ENCODE assay signal across 8 cellular contexts in genomic region chr11:10351768-10352641, GRCh38. TPM values are rescaled to one million over a fixed set of nuclear protein-coding genes. Genes with fewer than 3 reads are reported as not detected.
DNase-seq lines count a peak whose midpoint lies in the region; ATAC-seq and TF ChIP-seq lines count a peak whose summit lies in the region.

No MANE protein-coding gene starts in this region.

- peak overlapping the region; percentile 55 for H3K4me3 Mint-ChIP-seq in WTC11
- no peak overlapping the region for H3K4me3 Mint-ChIP-seq in immature natural killer cell

- peaks cover 9% of the 10 kb centered on the region for H3K4me1 ChIP-seq in right cardiac atrium (ENCODE audit: control insufficient read depth, insufficient read depth, low read length)
- H3K4me1 ChIP-seq in skeletal muscle tissue (ENCODE audit: control insufficient read depth in 3 of 3, insufficient read depth in 3 of 3, low read length in 3 of 3), result peaks cover 13 to 29% (median 17%) of the 10 kb centered on the region in 3 donors

- no peaks in the 10 kb centered on the region for H3K36me3 ChIP-seq in skeletal muscle tissue (ENCODE audit: control insufficient read depth in 3 of 3, insufficient read depth in 3 of 3, low read length in 3 of 3)

- WGBS in right cardiac atrium, result 37% methylated on average over 20 of the region's 20 CpGs

- CTCF ChIA-PET in HEK293T (lab: Yijun Ruan, JAX) (interaction anchor here (2.6 kb wide), 1 partner anchor 14 kb away, joined by 10 read pairs; no protein-coding TSS in a partner anchor), WTC11 (lab: Charles Lee) (interaction anchor here (0.7 to 3.2 kb wide), 7 partner anchors 15 to 585 kb away, joined by 3 to 42 read pairs (median 5); partner anchors contain the start of genes ADM and RNF141)

- peaks cover 16% of the 10 kb centered on the region for H3K9me3 Mint-ChIP-seq in WTC11
- H3K9me3 Mint-ChIP-seq in immature natural killer cell, result no peaks in the 10 kb centered on the region

- H3K4me3 ChIP-seq in right cardiac atrium (ENCODE audit: low read length), result no peak overlapping the region
- H3K4me3 ChIP-seq in skeletal muscle tissue (ENCODE audit: low read length in 3 of 3), result peak overlapping the region in 2 of 3 donors; percentile 11 to 57

- H3K9ac ChIP-seq in skeletal muscle tissue (ENCODE audit: low read depth in 1 of 3, low read length in 3 of 3), result peak overlapping the region in 1 of 3 donors; percentile 40

- POLR2A ChIA-PET in HEK293T (lab: Yijun Ruan, JAX), result interaction anchor here (0.8 to 1.8 kb wide), 3 partner anchors 14 to 48 kb away, joined by 3 to 9 read pairs (median 3); partner anchors contain the start of gene ADM
- POLR2A ChIA-PET in WTC11 (lab: Charles Lee), result interaction anchor here (1.8 to 3.1 kb wide), 3 partner anchors 15 to 47 kb away, joined by 9 to 37 read pairs (median 15); partner anchors contain the start of gene ADM

- H3K36me3 Mint-ChIP-seq in WTC11, result peaks cover 16% of the 10 kb centered on the region
- no peaks in the 10 kb centered on the region for H3K36me3 Mint-ChIP-seq in immature natural killer cell

- H3K27ac ChIP-seq in right cardiac atrium (ENCODE audit: low read length) (peak overlapping the region; percentile 82), skeletal muscle tissue (ENCODE audit: low read depth, low read length) (peak overlapping the region; percentile 41)

- H3K4me1 Mint-ChIP-seq in WTC11 (peaks cover 68% of the 10 kb centered on the region), immature natural killer cell (no peaks in the 10 kb centered on the region)

- intact Hi-C loops in right cardiac atrium (cut with DNase I), result no loop called here

- ATAC-seq in WTC11, result peak; percentile 89
- peak; percentile 94 to 96 for ATAC-seq in right cardiac atrium
- no peak for ATAC-seq in GM19324 (IDR thresholded peaks at IDR 0.05; ENCODE audit: low FRiP score, unreplicated experiment)

- TF ChIP-seq CTCF in WTC11 (IDR thresholded peaks at IDR 0.05), result no peak

- H3K27me3 ChIP-seq in right cardiac atrium (ENCODE audit: control insufficient read depth, insufficient read depth) (no peaks in the 10 kb centered on the region), skeletal muscle tissue (ENCODE audit: control insufficient read depth in 3 of 3, insufficient read depth in 3 of 3, low read length in 3 of 3) (no peaks in the 10 kb centered on the region)

- DNase-seq in HEK293T (ENCODE audit: extremely low spot score) (peak; percentile 26), WTC11 (ENCODE audit: low spot score) (peak; percentile 84), right cardiac atrium (peak; percentile 74 to 82 (median 75)), immature natural killer cell (no peak), GM19238 (ENCODE audit: insufficient read length, low spot score) (no peak)
- no peak for DNase-seq in central memory CD4-positive, alpha-beta T cell

- no peaks in the 10 kb centered on the region; the same call in 1 of the 2 replicates for H3K27me3 Mint-ChIP-seq in WTC11 (ENCODE audit: low read depth)
- H3K27me3 Mint-ChIP-seq in immature natural killer cell (ENCODE audit: low read depth in 3 of 3), result peaks cover 0 to 7% (median 3%) of the 10 kb centered on the region in 3 donors

- H3K27ac Mint-ChIP-seq in WTC11, result peak overlapping the region; percentile 100
- no peak overlapping the region for H3K27ac Mint-ChIP-seq in immature natural killer cell

- H3K9me3 ChIP-seq in right cardiac atrium (ENCODE audit: control insufficient read depth, low read length) (no peaks in the 10 kb centered on the region), skeletal muscle tissue (ENCODE audit: control insufficient read depth in 3 of 3, low read length in 3 of 3) (no peaks in the 10 kb centered on the region)

TF ChIP-seq in HEK293T, 16 proteins besides CTCF, POLR2A, EP300 and RAD21:
- TF ChIP-seq L3MBTL2 (conservative IDR thresholded peaks at IDR 0.05) (no peak; the same call in 1 of the 2 replicates), NFRKB (IDR thresholded peaks at IDR 0.05) (no peak)

TF ChIP-seq in WTC11, 78 proteins besides CTCF, POLR2A, EP300 and RAD21 (continues in another document):
- TF ChIP-seq FOXP1 (CRISPR knock-in tag; IDR thresholded peaks at IDR 0.05; ENCODE audit: borderline replicate concordance), result peak; percentile 69; the same call in 1 of the 2 replicates
- TF ChIP-seq, protein P1, sequence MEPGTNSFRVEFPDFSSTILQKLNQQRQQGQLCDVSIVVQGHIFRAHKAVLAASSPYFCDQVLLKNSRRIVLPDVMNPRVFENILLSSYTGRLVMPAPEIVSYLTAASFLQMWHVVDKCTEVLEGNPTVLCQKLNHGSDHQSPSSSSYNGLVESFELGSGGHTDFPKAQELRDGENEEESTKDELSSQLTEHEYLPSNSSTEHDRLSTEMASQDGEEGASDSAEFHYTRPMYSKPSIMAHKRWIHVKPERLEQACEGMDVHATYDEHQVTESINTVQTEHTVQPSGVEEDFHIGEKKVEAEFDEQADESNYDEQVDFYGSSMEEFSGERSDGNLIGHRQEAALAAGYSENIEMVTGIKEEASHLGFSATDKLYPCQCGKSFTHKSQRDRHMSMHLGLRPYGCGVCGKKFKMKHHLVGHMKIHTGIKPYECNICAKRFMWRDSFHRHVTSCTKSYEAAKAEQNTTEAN (CRISPR knock-in tag; IDR thresholded peaks at IDR 0.05), result peak; percentile 68; the same call in 1 of the 2 replicates
- TF ChIP-seq, protein P2, sequence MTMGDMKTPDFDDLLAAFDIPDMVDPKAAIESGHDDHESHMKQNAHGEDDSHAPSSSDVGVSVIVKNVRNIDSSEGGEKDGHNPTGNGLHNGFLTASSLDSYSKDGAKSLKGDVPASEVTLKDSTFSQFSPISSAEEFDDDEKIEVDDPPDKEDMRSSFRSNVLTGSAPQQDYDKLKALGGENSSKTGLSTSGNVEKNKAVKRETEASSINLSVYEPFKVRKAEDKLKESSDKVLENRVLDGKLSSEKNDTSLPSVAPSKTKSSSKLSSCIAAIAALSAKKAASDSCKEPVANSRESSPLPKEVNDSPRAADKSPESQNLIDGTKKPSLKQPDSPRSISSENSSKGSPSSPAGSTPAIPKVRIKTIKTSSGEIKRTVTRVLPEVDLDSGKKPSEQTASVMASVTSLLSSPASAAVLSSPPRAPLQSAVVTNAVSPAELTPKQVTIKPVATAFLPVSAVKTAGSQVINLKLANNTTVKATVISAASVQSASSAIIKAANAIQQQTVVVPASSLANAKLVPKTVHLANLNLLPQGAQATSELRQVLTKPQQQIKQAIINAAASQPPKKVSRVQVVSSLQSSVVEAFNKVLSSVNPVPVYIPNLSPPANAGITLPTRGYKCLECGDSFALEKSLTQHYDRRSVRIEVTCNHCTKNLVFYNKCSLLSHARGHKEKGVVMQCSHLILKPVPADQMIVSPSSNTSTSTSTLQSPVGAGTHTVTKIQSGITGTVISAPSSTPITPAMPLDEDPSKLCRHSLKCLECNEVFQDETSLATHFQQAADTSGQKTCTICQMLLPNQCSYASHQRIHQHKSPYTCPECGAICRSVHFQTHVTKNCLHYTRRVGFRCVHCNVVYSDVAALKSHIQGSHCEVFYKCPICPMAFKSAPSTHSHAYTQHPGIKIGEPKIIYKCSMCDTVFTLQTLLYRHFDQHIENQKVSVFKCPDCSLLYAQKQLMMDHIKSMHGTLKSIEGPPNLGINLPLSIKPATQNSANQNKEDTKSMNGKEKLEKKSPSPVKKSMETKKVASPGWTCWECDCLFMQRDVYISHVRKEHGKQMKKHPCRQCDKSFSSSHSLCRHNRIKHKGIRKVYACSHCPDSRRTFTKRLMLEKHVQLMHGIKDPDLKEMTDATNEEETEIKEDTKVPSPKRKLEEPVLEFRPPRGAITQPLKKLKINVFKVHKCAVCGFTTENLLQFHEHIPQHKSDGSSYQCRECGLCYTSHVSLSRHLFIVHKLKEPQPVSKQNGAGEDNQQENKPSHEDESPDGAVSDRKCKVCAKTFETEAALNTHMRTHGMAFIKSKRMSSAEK (CRISPR knock-in tag; IDR thresholded peaks at IDR 0.05; ENCODE audit: borderline replicate concordance), result 0 out of 2 replicates have a peak, but pooled peaks have one; percentile 42
- 0 out of 2 replicates have a peak, but pooled peaks have one; percentile 51 for TF ChIP-seq NFE2L1 (CRISPR knock-in tag; IDR thresholded peaks at IDR 0.05)
- peak; percentile 61; the same call in 1 of the 2 replicates for TF ChIP-seq ZSCAN18 (CRISPR knock-in tag; IDR thresholded peaks at IDR 0.05)
- TF ChIP-seq ZNF423 (CRISPR knock-in tag; IDR thresholded peaks at IDR 0.05), result peak; percentile 99
- no peak for TF ChIP-seq RORB (CRISPR knock-in tag; IDR thresholded peaks at IDR 0.05)
- TF ChIP-seq USF1 (CRISPR knock-in tag; IDR thresholded peaks at IDR 0.05), result peak; percentile 64; the same call in 1 of the 2 replicates
- no peak for TF ChIP-seq ZNF263 (CRISPR knock-in tag; IDR thresholded peaks at IDR 0.05; ENCODE audit: low read depth)
- TF ChIP-seq FOXK1 (CRISPR knock-in tag; IDR thresholded peaks at IDR 0.05), result peak; percentile 58
- TF ChIP-seq CREB1 (CRISPR knock-in tag; IDR thresholded peaks at IDR 0.05), result no peak

RNA-seq across cellular contexts. Expression of gene ADM, which starts 47.1 kb away (rescaled TPM):
- total RNA-seq in WTC11 (2021) (18.7 to 40.8 TPM (median 40.1 TPM) in 3 replicates), right cardiac atrium (100 to 1,000 TPM in 3 of 4 donors, 10 to 100 TPM in 1; 57.9 to 219 (median 166) TPM), skeletal muscle tissue (28.2 TPM)
- polyA plus RNA-seq in right cardiac atrium (151 TPM), immature natural killer cell (1 to 10 TPM in 1 of 3 donors, under 1 TPM in 2; 0.19 to 2.1 (median 0.20) TPM)

RNA-seq across cellular contexts. Expression of gene SBF2, which starts 58.0 kb away (rescaled TPM):
- total RNA-seq in WTC11 (2021) (46.2 to 53.6 TPM (median 47.6 TPM) in 3 replicates), right cardiac atrium (10 to 100 TPM; 20.5 to 32.2 (median 23.3) TPM), skeletal muscle tissue (34.4 TPM)
- polyA plus RNA-seq in right cardiac atrium (10.8 TPM), immature natural killer cell (1 to 10 TPM; 3.2 to 6.9 (median 4.7) TPM)

Comparison
In these comparisons a context has a peak if more than half of its experiments do, and no peak if none do; other contexts are left out.
1. DNase-seq: peak in HEK293T (single experiment), WTC11 (single experiment) and right cardiac atrium (3 of 3); none in immature natural killer cell (0 of 3), GM19238 (single experiment) and central memory CD4-positive, alpha-beta T cell (single experiment).